9 cellular contexts compared by ENCODE assay signal in genomic region chr10:71383972-71384687, GRCh38. TPM values are rescaled to one million over a fixed set of nuclear protein-coding genes. Genes with fewer than 3 reads are reported as not detected.
A peak's percentile ranks its signal among the peaks of the same experiment; 100 is the strongest.
DNase-seq lines count a peak whose midpoint lies in the region; ATAC-seq and TF ChIP-seq lines count a peak whose summit lies in the region.
"Had no signal": no experiment of that assay in that cellular context is flagged by ENCODE, and none has a peak within 500 bp of the region (broad histone marks: within the 10 kb centered on the region; RNA-seq: fewer than 3 reads in every experiment).

No MANE protein-coding gene starts in this region.

- H3K4me2 ChIP-seq in PC-3 (ENCODE audit: low read length), result no peak overlapping the region

- DNase-seq in Calu3 (peak; percentile 85), HEK293T (ENCODE audit: extremely low spot score) (peak; percentile 80), PC-3 (peak; percentile 58), fibroblast of peridontal ligament (ENCODE audit: extremely low read depth) (peak; percentile 14), suprapubic skin (ENCODE audit: low spot score in 2 of 2) (peak; percentile 85 to 87)
- DNase-seq in activated T-cell treated with anti-CD3 and anti-CD28 coated beads, Interleukin-2, amount 50 U/mL, for 72 hours, result peak; percentile 77 to 81

- no peaks in the 10 kb centered on the region for H3K79me2 ChIP-seq in PC-3 (ENCODE audit: low read length)

- TF ChIP-seq CTCF in Calu3 (IDR thresholded peaks at IDR 0.05; ENCODE audit: unreplicated experiment) (peak; percentile 94), PC-3 (conservative IDR thresholded peaks at IDR 0.05; ENCODE audit: low read depth, low read length) (peak; percentile 79), neutrophil (IDR thresholded peaks at IDR 0.05) (peak; percentile 94), suprapubic skin (IDR thresholded peaks at IDR 0.05) (peak; percentile 71 to 94)

- POLR2A ChIA-PET in HEK293T (lab: Yijun Ruan, JAX) (no interaction called here), PC-3 (lab: Charles Lee; ENCODE audit: unreplicated experiment) (no interaction called here)

- H4K20me1 ChIP-seq in PC-3 (ENCODE audit: low read length), result no peaks in the 10 kb centered on the region

- no peaks in the 10 kb centered on the region for H3K9me3 ChIP-seq in PC-3 (ENCODE audit: low read length)
- no peaks in the 10 kb centered on the region for H3K9me3 ChIP-seq in neutrophil
- H3K9me3 ChIP-seq in suprapubic skin, result no peaks in the 10 kb centered on the region

- WGBS in suprapubic skin, result 30% methylated on average over 10 of the region's 10 CpGs

- H3K4me3 ChIP-seq in PC-3 (ENCODE audit: low read length) (no peak overlapping the region), neutrophil (ENCODE audit: low read depth in 1 of 2, low read length in 1 of 2) (no peak overlapping the region), suprapubic skin (no peak overlapping the region)

- H3K9ac ChIP-seq in PC-3 (ENCODE audit: low read length), result no peak overlapping the region

- no peaks in the 10 kb centered on the region for H3K4me1 ChIP-seq in PC-3 (ENCODE audit: insufficient read depth, low read length)
- H3K4me1 ChIP-seq in neutrophil (ENCODE audit: control insufficient read depth in 1 of 2, insufficient read depth in 1 of 2, low read depth in 1 of 2, low read length in 1 of 2), result no peaks in the 10 kb centered on the region
- no peaks in the 10 kb centered on the region for H3K4me1 ChIP-seq in suprapubic skin

- H3K36me3 ChIP-seq in PC-3 (ENCODE audit: low read depth, low read length), result no peaks in the 10 kb centered on the region
- H3K36me3 ChIP-seq in neutrophil, result no peaks in the 10 kb centered on the region
- no peaks in the 10 kb centered on the region for H3K36me3 ChIP-seq in suprapubic skin

- H3K27ac Mint-ChIP-seq in Calu3 (ENCODE audit: unreplicated experiment), result no peak overlapping the region
- H3K27ac Mint-ChIP-seq in activated T-cell treated with anti-CD3 and anti-CD28 coated beads, Interleukin-2, amount 50 U/mL, for 72 hours, result no peak overlapping the region
- H3K27ac Mint-ChIP-seq: activated naive CD8-positive, alpha-beta T cell had no signal

- CTCF ChIA-PET in Calu3 (lab: Charles Lee) (interaction anchor here (0.6 to 1.4 kb wide), 10 partner anchors 14 to 512 kb away, joined by 3 to 14 read pairs (median 4); partner anchors contain the start of gene SLC29A3), HEK293T (lab: Yijun Ruan, JAX) (interaction anchor here (0.7 to 1.8 kb wide), 8 partner anchors 8 to 324 kb away, joined by 3 to 7 read pairs (median 4); no protein-coding TSS in a partner anchor), PC-3 (lab: Charles Lee) (interaction anchor here (0.6 kb wide), 1 partner anchor 1579 kb away, joined by 7 read pairs; no protein-coding TSS in a partner anchor)

- H3K9me3 Mint-ChIP-seq in Calu3 (ENCODE audit: low read depth, unreplicated experiment), result no peaks in the 10 kb centered on the region
- no peaks in the 10 kb centered on the region for H3K9me3 Mint-ChIP-seq in activated T-cell treated with anti-CD3 and anti-CD28 coated beads, Interleukin-2, amount 50 U/mL, for 72 hours

- ATAC-seq in PC-3 (peak; percentile 80), GM18858 (IDR thresholded peaks at IDR 0.05; ENCODE audit: unreplicated experiment) (no peak)
- ATAC-seq in activated T-cell treated with anti-CD3 and anti-CD28 coated beads, Interleukin-2, amount 50 U/mL, for 72 hours (replicated peaks in 1 of 2), result peak; percentile 89

- TF ChIP-seq EP300 in suprapubic skin (IDR thresholded peaks at IDR 0.05), result no peak

- TF ChIP-seq POLR2A in suprapubic skin (IDR thresholded peaks at IDR 0.05), result no peak

- no peaks in the 10 kb centered on the region for H3K9me2 ChIP-seq in PC-3 (replicated peaks; ENCODE audit: low read length)

- no peak overlapping the region for H2AFZ ChIP-seq in PC-3 (ENCODE audit: low read length)

- no peak overlapping the region for H3K4me3 Mint-ChIP-seq in Calu3 (ENCODE audit: low read depth, unreplicated experiment)
- H3K4me3 Mint-ChIP-seq in activated T-cell treated with anti-CD3 and anti-CD28 coated beads, Interleukin-2, amount 50 U/mL, for 72 hours, result no peak overlapping the region
- H3K4me3 Mint-ChIP-seq: activated naive CD8-positive, alpha-beta T cell had no signal

- H3K27ac ChIP-seq in PC-3 (ENCODE audit: low read length) (no peak overlapping the region), neutrophil (no peak overlapping the region), suprapubic skin (no peak overlapping the region)

- H3F3A ChIP-seq in PC-3 (ENCODE audit: low read length, unreplicated experiment), result no peaks in the 10 kb centered on the region

- H3K36me3 Mint-ChIP-seq in Calu3 (ENCODE audit: insufficient read depth, unreplicated experiment), result no peaks in the 10 kb centered on the region
- no peaks in the 10 kb centered on the region for H3K36me3 Mint-ChIP-seq in activated T-cell treated with anti-CD3 and anti-CD28 coated beads, Interleukin-2, amount 50 U/mL, for 72 hours (ENCODE audit: insufficient read depth in 2 of 2)
- H3K36me3 Mint-ChIP-seq: activated naive CD8-positive, alpha-beta T cell had no signal

- BruUV-seq in Calu3 (replicated peaks; lab: Mats Ljungman, UMichigan), result no TSS peak
- no TSS peak for BruUV-seq in PC-3 (replicated peaks; lab: Mats Ljungman, UMichigan)

- H3K27me3 ChIP-seq in PC-3 (ENCODE audit: low read length) (peaks cover 11% of the 10 kb centered on the region; the same call in 1 of the 2 replicates), neutrophil (no peaks in the 10 kb centered on the region), suprapubic skin (no peaks in the 10 kb centered on the region)

- peaks cover 40% of the 10 kb centered on the region for H3K27me3 Mint-ChIP-seq in Calu3 (ENCODE audit: unreplicated experiment)
- no peaks in the 10 kb centered on the region for H3K27me3 Mint-ChIP-seq in activated T-cell treated with anti-CD3 and anti-CD28 coated beads, Interleukin-2, amount 50 U/mL, for 72 hours (ENCODE audit: low read depth)

- H3K4me1 Mint-ChIP-seq in Calu3 (ENCODE audit: low read depth, unreplicated experiment), result peaks cover 2% of the 10 kb centered on the region
- H3K4me1 Mint-ChIP-seq in activated T-cell treated with anti-CD3 and anti-CD28 coated beads, Interleukin-2, amount 50 U/mL, for 72 hours (ENCODE audit: low read depth), result no peaks in the 10 kb centered on the region

- intact Hi-C loops in Calu3 (cut with micrococcal nuclease; ENCODE audit: unreplicated experiment), result loop anchor here (2.0 to 10.0 kb wide), 2 partner anchors 187 to 321 kb away; no protein-coding TSS in a partner anchor
- intact Hi-C loops in PC-3 (cut with micrococcal nuclease), result loop anchor here (10.0 kb wide), 2 partner anchors 181 to 321 kb away; no protein-coding TSS in a partner anchor

TF ChIP-seq in HEK293T, 16 proteins besides CTCF, POLR2A, EP300 and RAD21:
- TF ChIP-seq FOXA1 (IDR thresholded peaks at IDR 0.05), result no peak
- no peak for TF ChIP-seq ARNT (IDR thresholded peaks at IDR 0.05)
- no peak for TF ChIP-seq FOXK2 (IDR thresholded peaks at IDR 0.05)
- TF ChIP-seq TARDBP (IDR thresholded peaks at IDR 0.05), result no peak
- no peak for TF ChIP-seq NFRKB (IDR thresholded peaks at IDR 0.05)
- TF ChIP-seq SUZ12 (IDR thresholded peaks at IDR 0.05), result no peak
- no peak for TF ChIP-seq HDGF (IDR thresholded peaks at IDR 0.05; ENCODE audit: borderline replicate concordance)
- no peak for TF ChIP-seq PKNOX1 (IDR thresholded peaks at IDR 0.05)
- TF ChIP-seq FOXM1 (IDR thresholded peaks at IDR 0.05; ENCODE audit: borderline replicate concordance), result no peak
- no peak for TF ChIP-seq ELF4 (IDR thresholded peaks at IDR 0.05)
- no peak for TF ChIP-seq LEF1 (IDR thresholded peaks at IDR 0.05; ENCODE audit: borderline replicate concordance)
- TF ChIP-seq L3MBTL2 (conservative IDR thresholded peaks at IDR 0.05), result no peak
- no peak for TF ChIP-seq BHLHE40 (IDR thresholded peaks at IDR 0.05; ENCODE audit: borderline replicate concordance)
- TF ChIP-seq CTBP1 (IDR thresholded peaks at IDR 0.05; ENCODE audit: borderline replicate concordance), result no peak
TF ChIP-seq in HEK293T: peak in this region for 0.

RNA-seq across cellular contexts. Expression of gene CDH23, which starts 12.6 kb away (rescaled TPM):
- total RNA-seq in Calu3 (2022), result 0.07 and 0.12 TPM in 2 replicates
- total RNA-seq in PC-3 (2014; rRNA removed), result not detected in 2 replicates
- total RNA-seq in activated T-cell treated with anti-CD3 and anti-CD28 coated beads, Interleukin-2, amount 50 U/mL, for 72 hours, result 1 to 10 TPM; 1.1 to 2.8 TPM
- 1 to 10 TPM in 3 of 4 donors, under 1 TPM in 1; 0.72 to 4.1 (median 2.2) TPM for total RNA-seq in suprapubic skin

Comparison
In these comparisons a context has a peak if more than half of its experiments do, and no peak if none do; other contexts are left out.
1. DNase-seq: peak in every context shown above with its lines; median percentile 86 in suprapubic skin; 85 in Calu3; 80 in HEK293T; 79 in activated T-cell treated with anti-CD3 and anti-CD28 coated beads, Interleukin-2, amount 50 U/mL, for 72 hours; 58 in PC-3; 14 in fibroblast of peridontal ligament.